Comparison of ENCODE assay signal across 8 cellular contexts in genomic region chr7:25389489-25390106, GRCh38.
DNase-seq lines count a peak whose midpoint lies in the region; ATAC-seq and TF ChIP-seq lines count a peak whose summit lies in the region.

No MANE protein-coding gene starts in this region.

- no peak for TF ChIP-seq EP300 in sigmoid colon (IDR thresholded peaks at IDR 0.05)

- no peaks in the 10 kb centered on the region for H3K9me3 ChIP-seq in sigmoid colon

- H3K4me3 Mint-ChIP-seq in activated CD8-positive, alpha-beta T cell treated with anti-CD3 and anti-CD28 coated beads for 36 hours = no peak overlapping the region
- H3K4me3 Mint-ChIP-seq in activated CD8-positive, alpha-beta T cell treated with anti-CD3 and anti-CD28 coated beads, Interleukin-2, amount 10 ng/mL, durations not matched to agents 7 days and 5 days = no peak overlapping the region

- intact Hi-C loops in activated CD8-positive, alpha-beta T cell treated with anti-CD3 and anti-CD28 coated beads for 36 hours (cut with micrococcal nuclease) = loop anchor here (2.0 to 5.0 kb wide), 3 partner anchors 131 to 463 kb away; no protein-coding TSS in a partner anchor
- intact Hi-C loops in sigmoid colon (cut with DNase I) = loop anchor here (1.0 to 5.0 kb wide), 2 partner anchors 68 to 130 kb away; no protein-coding TSS in a partner anchor

- no peak overlapping the region for H3K27ac Mint-ChIP-seq in activated CD8-positive, alpha-beta T cell treated with anti-CD3 and anti-CD28 coated beads for 36 hours
- no peak overlapping the region for H3K27ac Mint-ChIP-seq in activated CD8-positive, alpha-beta T cell treated with anti-CD3 and anti-CD28 coated beads, Interleukin-2, amount 10 ng/mL, durations not matched to agents 7 days and 5 days

- 9 to 16% methylated on average over 8 of the region's 8 CpGs for WGBS in sigmoid colon, 2 donors

- H3K4me3 ChIP-seq in sigmoid colon = no peak overlapping the region

- H3K27ac ChIP-seq in sigmoid colon = no peak overlapping the region

- DNase-seq in activated CD8-positive, alpha-beta T cell treated with anti-CD3 and anti-CD28 coated beads for 36 hours = peak; percentile 11
- DNase-seq in activated CD8-positive, alpha-beta T cell treated with anti-CD3 and anti-CD28 coated beads, Interleukin-2, amount 10 ng/mL, durations not matched to agents 7 days and 5 days = no peak
- DNase-seq in NCI-H1092 (lab: John Stamatoyannopoulos, UW) (peak; percentile 71), SW480 (ENCODE audit: low spot score) (peak; percentile 69), glomerular endothelial cell (ENCODE audit: extremely low read depth, low read depth, low spot score) (peak; percentile 34), sigmoid colon (no peak)

- TF ChIP-seq POLR2A in sigmoid colon (IDR thresholded peaks at IDR 0.05) = no peak

- POLR2A ChIA-PET in activated CD8-positive, alpha-beta T cell treated with anti-CD3 and anti-CD28 coated beads for 36 hours (lab: Charles Lee) = no interaction called here
- POLR2A ChIA-PET in activated CD8-positive, alpha-beta T cell treated with anti-CD3 and anti-CD28 coated beads, Interleukin-2, amount 10 ng/mL, durations not matched to agents 7 days and 5 days (lab: Charles Lee) = no interaction called here

- peaks cover 0 to 53% (median 48%) of the 10 kb centered on the region in 4 donors for H3K4me1 ChIP-seq in sigmoid colon

- CTCF ChIA-PET in activated CD8-positive, alpha-beta T cell treated with anti-CD3 and anti-CD28 coated beads for 36 hours (lab: Charles Lee) = interaction anchor here (1.6 to 9.5 kb wide), 4 partner anchors 117 to 175 kb away, joined by 3 to 136 read pairs (median 36); no protein-coding TSS in a partner anchor
- CTCF ChIA-PET in activated CD8-positive, alpha-beta T cell treated with anti-CD3 and anti-CD28 coated beads, Interleukin-2, amount 10 ng/mL, durations not matched to agents 7 days and 5 days (lab: Charles Lee) = interaction anchor here (1.2 to 9.5 kb wide), 3 partner anchors 131 to 176 kb away, joined by 3 to 112 read pairs (median 92); no protein-coding TSS in a partner anchor

- H3K27me3 ChIP-seq in sigmoid colon = no peaks in the 10 kb centered on the region

- H3K36me3 ChIP-seq in sigmoid colon = no peaks in the 10 kb centered on the region

- H3K4me1 Mint-ChIP-seq in activated CD8-positive, alpha-beta T cell treated with anti-CD3 and anti-CD28 coated beads for 36 hours (ENCODE audit: low read depth) = no peaks in the 10 kb centered on the region
- H3K4me1 Mint-ChIP-seq in activated CD8-positive, alpha-beta T cell treated with anti-CD3 and anti-CD28 coated beads, Interleukin-2, amount 10 ng/mL, durations not matched to agents 7 days and 5 days (ENCODE audit: low read depth) = no peaks in the 10 kb centered on the region

- TF ChIP-seq CTCF in activated CD8-positive, alpha-beta T cell treated with anti-CD3 and anti-CD28 coated beads for 36 hours (IDR thresholded peaks at IDR 0.05) = peak; percentile 42
- peak; percentile 33 to 65 (median 50) for TF ChIP-seq CTCF in sigmoid colon (IDR thresholded peaks at IDR 0.05)

- peaks cover 2% of the 10 kb centered on the region for H3K27me3 Mint-ChIP-seq in activated CD8-positive, alpha-beta T cell treated with anti-CD3 and anti-CD28 coated beads for 36 hours
- peaks cover 20% of the 10 kb centered on the region for H3K27me3 Mint-ChIP-seq in activated CD8-positive, alpha-beta T cell treated with anti-CD3 and anti-CD28 coated beads, Interleukin-2, amount 10 ng/mL, durations not matched to agents 7 days and 5 days (ENCODE audit: low read depth)

- no peak for ATAC-seq in activated CD8-positive, alpha-beta T cell treated with anti-CD3 and anti-CD28 coated beads for 36 hours
- no peak for ATAC-seq in activated CD8-positive, alpha-beta T cell treated with anti-CD3 and anti-CD28 coated beads, Interleukin-2, amount 10 ng/mL, durations not matched to agents 7 days and 5 days
- ATAC-seq in GM21381 (IDR thresholded peaks at IDR 0.05; ENCODE audit: unreplicated experiment) (no peak), HG03342 (IDR thresholded peaks at IDR 0.05; ENCODE audit: unreplicated experiment) (no peak)

- no peaks in the 10 kb centered on the region for H3K36me3 Mint-ChIP-seq in activated CD8-positive, alpha-beta T cell treated with anti-CD3 and anti-CD28 coated beads for 36 hours (ENCODE audit: low read depth)
- H3K36me3 Mint-ChIP-seq in activated CD8-positive, alpha-beta T cell treated with anti-CD3 and anti-CD28 coated beads, Interleukin-2, amount 10 ng/mL, durations not matched to agents 7 days and 5 days (ENCODE audit: low read depth) = no peaks in the 10 kb centered on the region

- no peaks in the 10 kb centered on the region for H3K9me3 Mint-ChIP-seq in activated CD8-positive, alpha-beta T cell treated with anti-CD3 and anti-CD28 coated beads for 36 hours
- H3K9me3 Mint-ChIP-seq in activated CD8-positive, alpha-beta T cell treated with anti-CD3 and anti-CD28 coated beads, Interleukin-2, amount 10 ng/mL, durations not matched to agents 7 days and 5 days (ENCODE audit: insufficient read depth) = no peaks in the 10 kb centered on the region

Comparison
In these comparisons a context has a peak if more than half of its experiments do, and no peak if none do; other contexts are left out.
1. DNase-seq: peak in activated CD8-positive, alpha-beta T cell treated with anti-CD3 and anti-CD28 coated beads for 36 hours (single experiment), NCI-H1092 (single experiment), SW480 (single experiment) and glomerular endothelial cell (single experiment); none in activated CD8-positive, alpha-beta T cell treated with anti-CD3 and anti-CD28 coated beads, Interleukin-2, amount 10 ng/mL, durations not matched to agents 7 days and 5 days (single experiment) and sigmoid colon (single experiment).